Comparison of ENCODE assay signal across 1 cellular context in the genomic region with DNA sequence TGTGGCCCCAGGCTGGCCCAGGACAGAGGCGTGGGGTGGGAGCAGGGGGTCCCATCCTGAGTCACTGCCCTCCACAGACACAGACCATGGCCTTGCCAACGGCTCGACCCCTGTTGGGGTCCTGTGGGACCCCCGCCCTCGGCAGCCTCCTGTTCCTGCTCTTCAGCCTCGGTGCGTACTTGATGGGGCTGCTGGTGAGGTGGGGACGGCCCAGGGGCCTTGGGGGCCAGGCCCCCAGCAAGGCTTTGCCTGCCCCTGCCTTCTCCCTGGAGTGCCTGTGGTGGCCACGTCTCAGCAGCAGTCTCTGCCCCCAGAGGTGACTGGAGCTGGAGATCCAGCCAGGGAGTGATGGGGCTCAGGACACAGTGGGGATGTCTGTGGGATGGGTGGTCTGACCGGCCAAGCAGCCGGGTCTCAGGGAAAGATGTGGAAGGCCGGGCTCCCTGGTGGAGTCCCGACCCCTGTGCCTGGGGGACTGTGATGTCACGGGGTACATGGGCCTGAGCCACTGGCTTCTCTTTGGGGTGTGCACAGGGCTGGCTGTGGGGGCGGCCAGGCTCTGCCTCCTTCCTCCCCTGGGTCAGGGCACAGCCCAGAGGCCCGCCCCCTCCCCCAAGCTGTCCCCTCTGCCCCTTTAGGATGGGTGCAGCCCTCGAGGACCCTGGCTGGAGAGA.
TF ChIP-seq lines count a peak whose summit lies in the region.

No MANE protein-coding gene starts in this region.

TF ChIP-seq in HEK293, 187 proteins besides CTCF, POLR2A, EP300 and RAD21:
- TF ChIP-seq GLIS1 (tag by site-specific recombination; IDR thresholded peaks at IDR 0.05), result peak; percentile 29; the same call in 1 of the 2 replicates
- TF ChIP-seq KLF7 (tag by site-specific recombination; IDR thresholded peaks at IDR 0.05; ENCODE audit: borderline replicate concordance), result no peak
- no peak for TF ChIP-seq ZNF433 (tag by site-specific recombination; IDR thresholded peaks at IDR 0.05; ENCODE audit: low read depth)
- 0 out of 2 replicates have a peak, but pooled peaks have one; percentile 8 for TF ChIP-seq ZFHX2 (tag by site-specific recombination; conservative IDR thresholded peaks at IDR 0.05)
TF ChIP-seq in HEK293: peak in this region for 2.
